ENCODE assay signal across 9 cellular contexts in the genomic region with DNA sequence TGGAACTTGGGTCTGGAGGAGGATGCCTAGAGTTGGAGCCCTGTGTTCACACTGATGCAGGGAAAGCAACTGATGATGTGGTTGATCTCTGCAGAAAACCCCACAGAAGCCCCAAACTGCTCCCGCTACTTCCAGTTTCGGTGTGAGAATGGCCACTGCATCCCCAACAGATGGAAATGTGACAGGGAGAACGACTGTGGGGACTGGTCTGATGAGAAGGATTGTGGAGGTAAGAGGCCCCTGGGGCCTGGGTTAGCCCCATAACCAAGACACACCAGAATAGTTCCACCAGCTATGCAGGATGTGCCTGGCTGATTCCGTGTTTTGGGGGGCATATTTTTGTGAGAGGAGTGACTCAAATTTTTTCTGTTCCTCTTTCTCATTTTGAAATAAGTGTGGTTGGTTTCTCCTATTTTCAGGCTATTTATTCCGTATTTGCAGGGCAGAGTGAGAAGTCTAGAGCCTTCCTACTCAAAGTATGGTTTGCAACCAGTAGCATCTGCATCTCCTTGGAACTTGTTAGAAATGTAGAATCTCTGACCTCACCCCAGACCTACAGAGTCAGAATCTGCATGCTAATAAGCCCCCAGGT.
A peak's percentile ranks its signal among the peaks of the same experiment; 100 is the strongest.
DNase-seq lines count a peak whose midpoint lies in the region; ATAC-seq and TF ChIP-seq lines count a peak whose summit lies in the region.
"Had no signal": no experiment of that assay in that cellular context is flagged by ENCODE, and none has a peak within 500 bp of the region (broad histone marks: within the 10 kb centered on the region; RNA-seq: fewer than 3 reads in every experiment).

No MANE protein-coding gene starts in this region.

- no peaks in the 10 kb centered on the region for H3K9me3 Mint-ChIP-seq in activated naive CD4-positive, alpha-beta T cell treated with anti-CD3 and anti-CD28 coated beads, Interleukin-2, amount 10 ng/mL, durations not matched to agents 7 days and 5 days
- H3K9me3 Mint-ChIP-seq in T-helper 2 cell treated with Interferon-gamma antibody and Interleukin-4, amounts not matched to agents 5 μg/mL and 100 μg/mL, for 36 hours: no peaks in the 10 kb centered on the region

- H3K4me3 Mint-ChIP-seq in activated naive CD4-positive, alpha-beta T cell treated with anti-CD3 and anti-CD28 coated beads, Interleukin-2, amount 10 ng/mL, durations not matched to agents 7 days and 5 days: no peak overlapping the region
- H3K4me3 Mint-ChIP-seq in T-helper 2 cell treated with Interferon-gamma antibody and Interleukin-4, amounts not matched to agents 5 μg/mL and 100 μg/mL, for 36 hours: no peak overlapping the region

- H3K4me3 ChIP-seq in uterus (no peak overlapping the region), adrenal gland (no peak overlapping the region)

- WGBS in adrenal gland, 4 donors: 58 to 71% (median 68%) methylated on average over 3 to 5 of the region's 5 CpGs

- CTCF ChIA-PET in activated naive CD4-positive, alpha-beta T cell treated with anti-CD3 and anti-CD28 coated beads, Interleukin-2, amount 10 ng/mL, durations not matched to agents 7 days and 5 days (lab: Charles Lee): interaction anchor here (1.1 to 3.7 kb wide), 13 partner anchors 8 to 342 kb away, joined by 3 to 29 read pairs (median 5); no protein-coding TSS in a partner anchor

- H3K36me3 ChIP-seq in uterus (no peaks in the 10 kb centered on the region), adrenal gland (replicated peaks in 1 of 2) (no peaks in the 10 kb centered on the region)

- H3K9me3 ChIP-seq in uterus: no peaks in the 10 kb centered on the region
- H3K9me3 ChIP-seq in adrenal gland (replicated peaks in 1 of 3): no peaks in the 10 kb centered on the region

- H3K27ac Mint-ChIP-seq in activated naive CD4-positive, alpha-beta T cell treated with anti-CD3 and anti-CD28 coated beads, Interleukin-2, amount 10 ng/mL, durations not matched to agents 7 days and 5 days: peak overlapping the region; percentile 15
- H3K27ac Mint-ChIP-seq in T-helper 2 cell treated with Interferon-gamma antibody and Interleukin-4, amounts not matched to agents 5 μg/mL and 100 μg/mL, for 36 hours: peak overlapping the region; percentile 53

- H3K36me3 Mint-ChIP-seq in activated naive CD4-positive, alpha-beta T cell treated with anti-CD3 and anti-CD28 coated beads, Interleukin-2, amount 10 ng/mL, durations not matched to agents 7 days and 5 days: peaks cover 77% of the 10 kb centered on the region
- H3K36me3 Mint-ChIP-seq in T-helper 2 cell treated with Interferon-gamma antibody and Interleukin-4, amounts not matched to agents 5 μg/mL and 100 μg/mL, for 36 hours (ENCODE audit: low read depth): peaks cover 70% of the 10 kb centered on the region

- intact Hi-C loops in uterus (cut with DNase I; ENCODE audit: low total_unique reads) (no loop called here), adrenal gland (cut with DNase I) (loop anchor here (5.0 to 10.0 kb wide), 4 partner anchors 138 to 343 kb away; a partner anchor contains a TSS)

- DNase-seq in activated naive CD4-positive, alpha-beta T cell treated with anti-CD3 and anti-CD28 coated beads, Interleukin-2, amount 10 ng/mL, durations not matched to agents 7 days and 5 days: no peak
- DNase-seq in activated naive CD4-positive, alpha-beta T cell (lab: John Stamatoyannopoulos, UW): no peak
- peak; percentile 13 for DNase-seq in T-helper 2 cell treated with Interferon-gamma antibody and Interleukin-4, amounts not matched to agents 5 μg/mL and 100 μg/mL, for 36 hours (ENCODE audit: low spot score)
- no peak for DNase-seq in effector CD8-positive, alpha-beta T cell (lab: John Stamatoyannopoulos, UW)
- DNase-seq in uterus (no peak), adrenal gland (no peak)

- peak overlapping the region; percentile 54 for H3K27ac ChIP-seq in temporal lobe (ENCODE audit: low read depth, low read length)
- H3K27ac ChIP-seq in uterus: no peak overlapping the region
- H3K27ac ChIP-seq in adrenal gland: peak overlapping the region in 1 of 5 donors; percentile 50
- H3K27ac ChIP-seq: C4-2B had no signal

- peaks cover 5% of the 10 kb centered on the region for H3K4me1 Mint-ChIP-seq in activated naive CD4-positive, alpha-beta T cell treated with anti-CD3 and anti-CD28 coated beads, Interleukin-2, amount 10 ng/mL, durations not matched to agents 7 days and 5 days
- H3K4me1 Mint-ChIP-seq in T-helper 2 cell treated with Interferon-gamma antibody and Interleukin-4, amounts not matched to agents 5 μg/mL and 100 μg/mL, for 36 hours (ENCODE audit: low read depth): peaks cover 14% of the 10 kb centered on the region

- no peaks in the 10 kb centered on the region for H3K27me3 ChIP-seq in uterus
- no peaks in the 10 kb centered on the region for H3K27me3 ChIP-seq in adrenal gland

- ATAC-seq in HG02981 (IDR thresholded peaks at IDR 0.05; ENCODE audit: unreplicated experiment): peak; percentile 80

- H3K4me1 ChIP-seq in uterus (no peaks in the 10 kb centered on the region), adrenal gland (replicated peaks in 1 of 2) (no peaks in the 10 kb centered on the region)

- TF ChIP-seq CTCF in uterus (IDR thresholded peaks at IDR 0.05): no peak
- no peak for TF ChIP-seq CTCF in adrenal gland (IDR thresholded peaks at IDR 0.05)

- H3K27me3 Mint-ChIP-seq in activated naive CD4-positive, alpha-beta T cell treated with anti-CD3 and anti-CD28 coated beads, Interleukin-2, amount 10 ng/mL, durations not matched to agents 7 days and 5 days: no peaks in the 10 kb centered on the region
- no peaks in the 10 kb centered on the region for H3K27me3 Mint-ChIP-seq in T-helper 2 cell treated with Interferon-gamma antibody and Interleukin-4, amounts not matched to agents 5 μg/mL and 100 μg/mL, for 36 hours (ENCODE audit: low read depth)

- TF ChIP-seq POLR2A in uterus (IDR thresholded peaks at IDR 0.05) (no peak), adrenal gland (IDR thresholded peaks at IDR 0.05) (no peak)
